17 cellular contexts compared by ENCODE assay signal in the genomic region with DNA sequence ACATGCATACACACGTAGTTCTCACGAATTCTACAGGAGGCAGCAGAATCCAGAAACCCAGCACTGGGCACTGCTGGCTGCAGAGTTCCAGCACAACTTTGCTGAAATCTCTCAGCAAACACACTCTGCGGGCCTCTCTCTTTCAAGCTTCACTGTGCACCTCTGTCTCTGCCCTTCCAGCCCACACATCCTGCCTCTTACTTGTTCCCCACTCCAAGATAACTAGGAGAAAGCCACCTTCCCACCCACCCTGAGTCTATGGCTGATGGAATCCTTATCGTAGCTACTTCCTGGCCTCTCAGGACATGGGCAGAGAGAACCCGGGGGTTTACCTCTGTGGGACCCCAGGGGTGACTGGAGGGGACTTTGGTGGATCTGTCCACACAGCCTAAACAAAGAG. TPM values are rescaled to one million over a fixed set of nuclear protein-coding genes. Genes with fewer than 3 reads are reported as not detected.
DNase-seq lines count a peak whose midpoint lies in the region; ATAC-seq and TF ChIP-seq lines count a peak whose summit lies in the region.
"Had no signal": no experiment of that assay in that cellular context is flagged by ENCODE, and none has a peak within 500 bp of the region (broad histone marks: within the 10 kb centered on the region; RNA-seq: fewer than 3 reads in every experiment).

No MANE protein-coding gene starts in this region.

- POLR2A ChIA-PET in naive thymus-derived CD8-positive, alpha-beta T cell (lab: Charles Lee), result interaction anchor here (0.8 kb wide), 1 partner anchor 8 kb away, joined by 3 read pairs; no protein-coding TSS in a partner anchor

- intact Hi-C loops in left ventricle myocardium inferior (cut with micrococcal nuclease) (no loop called here), right cardiac atrium (cut with DNase I) (no loop called here), tibial artery (cut with DNase I; ENCODE audit: low total_unique reads) (no loop called here)
- intact Hi-C loops in activated T-helper 2 cell treated with anti-CD3 and anti-CD28 coated beads, Interferon-gamma antibody, Interleukin-2, Interleukin-4, amounts not matched to agents 10 μg/mL and 5 μg/mL and 100 μg/mL, durations not matched to agents 14 hours and 24 hours and 36 hours (cut with micrococcal nuclease), result no loop called here

- peaks cover 49% of the 10 kb centered on the region for H3K36me3 Mint-ChIP-seq in activated T-helper 2 cell treated with anti-CD3 and anti-CD28 coated beads, Interferon-gamma antibody, Interleukin-2, Interleukin-4, amounts not matched to agents 10 μg/mL and 5 μg/mL and 100 μg/mL, durations not matched to agents 14 hours and 24 hours and 36 hours (ENCODE audit: low read depth)
- peaks cover 0 to 57% (median 0%) of the 10 kb centered on the region in 3 donors for H3K36me3 Mint-ChIP-seq in naive thymus-derived CD8-positive, alpha-beta T cell

- H3K27ac Mint-ChIP-seq in activated T-helper 2 cell treated with anti-CD3 and anti-CD28 coated beads, Interferon-gamma antibody, Interleukin-2, Interleukin-4, amounts not matched to agents 10 μg/mL and 5 μg/mL and 100 μg/mL, durations not matched to agents 14 hours and 24 hours and 36 hours, result peak overlapping the region; percentile 47
- H3K27ac Mint-ChIP-seq in naive thymus-derived CD8-positive, alpha-beta T cell, result peak overlapping the region in 8 of 10 donors; percentile 45 to 88 (median 68)

- H3K27ac ChIP-seq in left ventricle myocardium inferior (replicated peaks) (peak overlapping the region; percentile 64), right cardiac atrium (ENCODE audit: low read length) (no peak overlapping the region), tibial artery (no peak overlapping the region)
- H3K27ac ChIP-seq: ascending aorta, esophagus muscularis mucosa, ovary had no signal

- H3K4me3 ChIP-seq in left ventricle myocardium inferior, result no peak overlapping the region
- H3K4me3 ChIP-seq in right cardiac atrium (ENCODE audit: low read length), result no peak overlapping the region
- H3K4me3 ChIP-seq in tibial artery, result no peak overlapping the region
- H3K4me3 ChIP-seq: ascending aorta, esophagus muscularis mucosa, ovary, spleen had no signal

- H3K4me3 Mint-ChIP-seq in activated T-helper 2 cell treated with anti-CD3 and anti-CD28 coated beads, Interferon-gamma antibody, Interleukin-2, Interleukin-4, amounts not matched to agents 10 μg/mL and 5 μg/mL and 100 μg/mL, durations not matched to agents 14 hours and 24 hours and 36 hours (ENCODE audit: low read depth), result no peak overlapping the region
- H3K4me3 Mint-ChIP-seq in naive thymus-derived CD8-positive, alpha-beta T cell, result peak overlapping the region in 5 of 10 donors; percentile 19 to 32 (median 30)

- H3K9me3 Mint-ChIP-seq in activated T-helper 2 cell treated with anti-CD3 and anti-CD28 coated beads, Interferon-gamma antibody, Interleukin-2, Interleukin-4, amounts not matched to agents 10 μg/mL and 5 μg/mL and 100 μg/mL, durations not matched to agents 14 hours and 24 hours and 36 hours, result no peaks in the 10 kb centered on the region
- H3K9me3 Mint-ChIP-seq in naive thymus-derived CD8-positive, alpha-beta T cell, result no peaks in the 10 kb centered on the region

- H3K4me1 Mint-ChIP-seq in activated T-helper 2 cell treated with anti-CD3 and anti-CD28 coated beads, Interferon-gamma antibody, Interleukin-2, Interleukin-4, amounts not matched to agents 10 μg/mL and 5 μg/mL and 100 μg/mL, durations not matched to agents 14 hours and 24 hours and 36 hours (ENCODE audit: low read depth), result peaks cover 51% of the 10 kb centered on the region
- H3K4me1 Mint-ChIP-seq in naive thymus-derived CD8-positive, alpha-beta T cell, result peaks cover 59 to 95% (median 88%) of the 10 kb centered on the region in 4 donors

- H3K4me1 ChIP-seq in left ventricle myocardium inferior, result peaks cover 93% of the 10 kb centered on the region
- H3K4me1 ChIP-seq in right cardiac atrium (ENCODE audit: control insufficient read depth, insufficient read depth, low read length), result peaks cover 57% of the 10 kb centered on the region
- peaks cover 0 to 47% (median 21%) of the 10 kb centered on the region in 4 donors for H3K4me1 ChIP-seq in tibial artery

- ATAC-seq in right cardiac atrium (no peak), GM21576 (IDR thresholded peaks at IDR 0.05; ENCODE audit: unreplicated experiment) (no peak)
- ATAC-seq in naive thymus-derived CD8-positive, alpha-beta T cell, result no peak

- 31% methylated on average over 5 of the region's 5 CpGs for WGBS in right cardiac atrium

- H3K9me3 ChIP-seq in left ventricle myocardium inferior (replicated peaks) (no peaks in the 10 kb centered on the region), right cardiac atrium (ENCODE audit: control insufficient read depth, low read length) (no peaks in the 10 kb centered on the region), tibial artery (no peaks in the 10 kb centered on the region)
- H3K9me3 ChIP-seq: ascending aorta, BE2C, esophagus muscularis mucosa, ovary, spleen had no signal

- no peaks in the 10 kb centered on the region for H3K27me3 Mint-ChIP-seq in activated T-helper 2 cell treated with anti-CD3 and anti-CD28 coated beads, Interferon-gamma antibody, Interleukin-2, Interleukin-4, amounts not matched to agents 10 μg/mL and 5 μg/mL and 100 μg/mL, durations not matched to agents 14 hours and 24 hours and 36 hours (ENCODE audit: low read depth)
- H3K27me3 Mint-ChIP-seq in naive thymus-derived CD8-positive, alpha-beta T cell, result no peaks in the 10 kb centered on the region

- no peak for DNase-seq in left ventricle myocardium inferior
- DNase-seq in right cardiac atrium, result no peak
- no peak for DNase-seq in activated T-helper 2 cell treated with anti-CD3 and anti-CD28 coated beads, Interferon-gamma antibody, Interleukin-2, Interleukin-4, amounts not matched to agents 10 μg/mL and 5 μg/mL and 100 μg/mL, durations not matched to agents 14 hours and 24 hours and 36 hours (ENCODE audit: low spot score)
- DNase-seq in naive thymus-derived CD8-positive, alpha-beta T cell, result no peak
- DNase-seq in tibial artery, result no peak
- DNase-seq in DMS153 (lab: John Stamatoyannopoulos, UW), result no peak
- DNase-seq in NCI-H187 (lab: John Stamatoyannopoulos, UW), result no peak
- DNase-seq: BE2C, DND-41, KBM-7, NCI-H1092 treated with DMSO at 0.1 percent for 48 hours, NCI-H2171, ovary, spleen had no signal

- TF ChIP-seq CTCF in left ventricle myocardium inferior (IDR thresholded peaks at IDR 0.05; ENCODE audit: borderline replicate concordance) (no peak), tibial artery (IDR thresholded peaks at IDR 0.05) (no peak)

- H3K36me3 ChIP-seq in left ventricle myocardium inferior (no peaks in the 10 kb centered on the region), tibial artery (peaks cover 0 to 6% (median 0%) of the 10 kb centered on the region in 3 donors)
- H3K36me3 ChIP-seq: ascending aorta, esophagus muscularis mucosa, ovary had no signal

- H3K27me3 ChIP-seq in left ventricle myocardium inferior (ENCODE audit: low read depth) (no peaks in the 10 kb centered on the region), right cardiac atrium (ENCODE audit: control insufficient read depth, insufficient read depth) (no peaks in the 10 kb centered on the region), tibial artery (no peaks in the 10 kb centered on the region)
- H3K27me3 ChIP-seq: ascending aorta, BE2C, esophagus muscularis mucosa, ovary, spleen had no signal

RNA-seq across cellular contexts. Expression of gene ANP32A, which starts 11.9 kb away (rescaled TPM):
- total RNA-seq in left ventricle myocardium inferior (150 TPM), right cardiac atrium (100 to 1,000 TPM; 104 to 145 (median 122) TPM)
- polyA plus RNA-seq in right cardiac atrium, result 103 TPM
- total RNA-seq in activated T-helper 2 cell treated with anti-CD3 and anti-CD28 coated beads, Interferon-gamma antibody, Interleukin-2, Interleukin-4, amounts not matched to agents 10 μg/mL and 5 μg/mL and 100 μg/mL, durations not matched to agents 14 hours and 24 hours and 36 hours, result 259 and 265 TPM in 2 replicates
- 100 to 1,000 TPM; 129 to 131 TPM for total RNA-seq in naive thymus-derived CD8-positive, alpha-beta T cell
- 10 to 100 TPM; 81.3 to 88.1 (median 84.3) TPM for polyA plus RNA-seq in naive thymus-derived CD8-positive, alpha-beta T cell
